In the genomic region with DNA sequence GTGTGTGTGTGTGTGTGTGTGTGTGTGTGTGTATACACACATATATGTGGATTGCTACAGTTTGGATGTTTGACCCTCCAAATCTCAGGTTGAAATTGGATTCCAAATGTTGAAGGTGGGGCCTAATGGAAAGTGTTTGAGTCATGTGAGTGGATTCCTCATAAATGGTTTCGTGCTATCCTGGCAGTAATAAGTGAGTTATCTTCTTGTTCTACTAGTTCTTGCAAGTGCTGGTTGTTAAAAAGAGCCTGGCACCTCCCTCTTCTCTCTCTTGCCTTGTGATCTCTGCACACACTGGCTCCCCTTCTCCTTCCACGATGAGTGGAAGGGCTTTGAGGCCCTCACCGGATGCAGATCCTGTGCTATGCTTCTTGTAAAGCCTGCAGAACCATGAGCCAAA, we compare ENCODE assay signal across 26 cellular contexts.
"Had no signal": no experiment of that assay in that cellular context is flagged by ENCODE, and none has a peak within 500 bp of the region (broad histone marks: within the 10 kb centered on the region; RNA-seq: fewer than 3 reads in every experiment).

No MANE protein-coding gene starts in this region.

- H3K4me1 Mint-ChIP-seq: immature natural killer cell; memory B cell; natural killer cell; stimulated activated effector memory CD8-positive, alpha-beta T cell treated with anti-CD3 and anti-CD28 coated beads, Interleukin-12 subunit alpha, Interleukin-12 subunit beta, amount 100 ng/mL, for 72 hours had no signal

- H3K27me3 ChIP-seq: esophagus squamous epithelium, ovary, sigmoid colon, testis, tibial artery, upper lobe of left lung had no signal

- H3K4me3 ChIP-seq: dorsolateral prefrontal cortex, esophagus squamous epithelium, lower lobe of right lung, ovary, psoas muscle, sigmoid colon, testis, tibial artery, upper lobe of left lung had no signal

- H3K36me3 ChIP-seq: esophagus squamous epithelium, lower lobe of right lung, ovary, sigmoid colon, tibial artery, upper lobe of left lung had no signal

- H3K9me3 ChIP-seq: esophagus squamous epithelium, lower lobe of right lung, ovary, sigmoid colon, testis had no signal

- H3K4me3 Mint-ChIP-seq: immature natural killer cell; memory B cell; natural killer cell; stimulated activated effector memory CD8-positive, alpha-beta T cell treated with anti-CD3 and anti-CD28 coated beads, Interleukin-12 subunit alpha, Interleukin-12 subunit beta, amount 100 ng/mL, for 72 hours had no signal

- H3K27ac Mint-ChIP-seq: immature natural killer cell; memory B cell; natural killer cell; stimulated activated effector memory CD8-positive, alpha-beta T cell treated with anti-CD3 and anti-CD28 coated beads, Interleukin-12 subunit alpha, Interleukin-12 subunit beta, amount 100 ng/mL, for 72 hours had no signal

- FAIRE-seq: frontal cortex, urothelium cell line had no signal

- DNase-seq: dorsolateral prefrontal cortex; effector CD4-positive, alpha-beta T cell; esophagus squamous epithelium; hypothalamus; immature natural killer cell; islet precursor cell; left ventricle myocardium superior; lower lobe of right lung; natural killer cell; occipital lobe; ovary; posterior cingulate gyrus; psoas muscle; right cardiac atrium; sigmoid colon; stimulated activated CD4-positive, alpha-beta T cell treated with anti-CD3 and anti-CD28 coated beads, Interleukin-2, amount 100 ng/mL, for 24 hours; stimulated activated CD4-positive, alpha-beta T cell treated with anti-CD3 and anti-CD28 coated beads, Interleukin-4, amount 100 ng/mL, for 24 hours; stimulated activated naive CD4-positive, alpha-beta T cell treated with Interleukin-2 at 50 U/mL for 16 hours; substantia nigra; testis; tibial artery; upper lobe of left lung had no signal

- H3K27me3 Mint-ChIP-seq: memory B cell had no signal

- H3K4me1 ChIP-seq: esophagus squamous epithelium, lower lobe of right lung, psoas muscle, sigmoid colon, testis, tibial artery, upper lobe of left lung had no signal

- H3K27ac ChIP-seq: dorsolateral prefrontal cortex, esophagus squamous epithelium, lower lobe of right lung, ovary, psoas muscle, sigmoid colon, testis, tibial artery, upper lobe of left lung had no signal

- H3K36me3 Mint-ChIP-seq: immature natural killer cell; memory B cell; stimulated activated effector memory CD8-positive, alpha-beta T cell treated with anti-CD3 and anti-CD28 coated beads, Interleukin-12 subunit alpha, Interleukin-12 subunit beta, amount 100 ng/mL, for 72 hours had no signal

- ATAC-seq: left ventricle myocardium superior; lower lobe of right lung; natural killer cell; psoas muscle; right cardiac atrium; stimulated activated effector memory CD8-positive, alpha-beta T cell treated with anti-CD3 and anti-CD28 coated beads, Interleukin-12 subunit alpha, Interleukin-12 subunit beta, amount 100 ng/mL, for 72 hours had no signal
